In genomic region chr15:66388576-66388975, GRCh38 we compare ENCODE assay signal across 9 cellular contexts. TPM values are rescaled to one million over a fixed set of nuclear protein-coding genes. Genes with fewer than 3 reads are reported as not detected.
A peak's percentile ranks its signal among the peaks of the same experiment; 100 is the strongest.
DNase-seq lines count a peak whose midpoint lies in the region; ATAC-seq and TF ChIP-seq lines count a peak whose summit lies in the region.
"Had no signal": no experiment of that assay in that cellular context is flagged by ENCODE, and none has a peak within 500 bp of the region (broad histone marks: within the 10 kb centered on the region; RNA-seq: fewer than 3 reads in every experiment).

No MANE protein-coding gene starts in this region.

- peaks cover 3% of the 10 kb centered on the region for H3K4me1 ChIP-seq in fibroblast of lung (ENCODE audit: control insufficient read depth, extremely low read depth, insufficient read depth, low read length)
- H3K4me1 ChIP-seq in spleen, result peaks cover 38 to 82% (median 67%) of the 10 kb centered on the region in 6 donors
- H3K4me1 ChIP-seq in adrenal gland (replicated peaks in 1 of 2), result peaks cover 8 to 24% of the 10 kb centered on the region in 2 donors

- H3K9me3 ChIP-seq in SK-N-MC (ENCODE audit: low read depth, low read length), result no peaks in the 10 kb centered on the region
- no peaks in the 10 kb centered on the region for H3K9me3 ChIP-seq in fibroblast of lung (ENCODE audit: control insufficient read depth, insufficient read depth, low read depth, low read length)
- no peaks in the 10 kb centered on the region for H3K9me3 ChIP-seq in spleen
- H3K9me3 ChIP-seq in adrenal gland (replicated peaks in 1 of 3), result no peaks in the 10 kb centered on the region

- peaks cover 58% of the 10 kb centered on the region for H3K4me1 Mint-ChIP-seq in activated CD8-positive, alpha-beta memory T cell treated with anti-CD3 and anti-CD28 coated beads, Interleukin-2, amount 10 ng/mL, durations not matched to agents 7 days and 5 days

- H3K27me3 ChIP-seq in fibroblast of lung (ENCODE audit: control insufficient read depth, insufficient read depth, low read length) (no peaks in the 10 kb centered on the region), spleen (replicated peaks in 1 of 7) (no peaks in the 10 kb centered on the region), adrenal gland (no peaks in the 10 kb centered on the region)

- peaks cover 33% of the 10 kb centered on the region for H3K36me3 Mint-ChIP-seq in activated CD8-positive, alpha-beta memory T cell treated with anti-CD3 and anti-CD28 coated beads, Interleukin-2, amount 10 ng/mL, durations not matched to agents 7 days and 5 days

- CTCF ChIA-PET in activated CD8-positive, alpha-beta memory T cell treated with anti-CD3 and anti-CD28 coated beads, Interleukin-2, amount 10 ng/mL, durations not matched to agents 7 days and 5 days (lab: Charles Lee), result interaction anchor here (0.8 to 7.2 kb wide), 9 partner anchors 13 to 532 kb away, joined by 3 to 119 read pairs (median 12); partner anchors contain the start of genes RPL4, SNAPC5, TIPIN and ZWILCH

- intact Hi-C loops in spleen (cut with DNase I; ENCODE audit: low total_unique reads), result loop anchor here (5.0 kb wide), 1 partner anchor 114 kb away; the partner anchor contains the start of gene RPL4
- intact Hi-C loops in adrenal gland (cut with DNase I), result loop anchor here (5.0 kb wide), 1 partner anchor 109 kb away; the partner anchor contains the start of gene SNAPC5 (in 2 of the 2)

- peak overlapping the region; percentile 97 for H3K4me3 Mint-ChIP-seq in activated CD8-positive, alpha-beta memory T cell treated with anti-CD3 and anti-CD28 coated beads, Interleukin-2, amount 10 ng/mL, durations not matched to agents 7 days and 5 days

- TF ChIP-seq CTCF in fibroblast of lung (conservative IDR thresholded peaks at IDR 0.05 in 1 of 2, IDR thresholded peaks at IDR 0.05 in 1 of 2; ENCODE audit: low read depth in 1 of 2, low read length in 2 of 2) (no peak), spleen (IDR thresholded peaks at IDR 0.05 in 8 of 11, conservative IDR thresholded peaks at IDR 0.05 in 3 of 11) (no peak), adrenal gland (IDR thresholded peaks at IDR 0.05) (no peak)

- WGBS in spleen, 5 donors, result 67 to 83% (median 82%) methylated on average over 4 to 5 of the region's 5 CpGs
- WGBS in adrenal gland, 4 donors, result 83 to 91% (median 85%) methylated on average over 4 to 5 of the region's 5 CpGs

- H3K4me3 ChIP-seq in SK-N-MC, result peak overlapping the region; percentile 96
- H3K4me3 ChIP-seq in fibroblast of lung (replicated peaks in 1 of 4; ENCODE audit: control extremely low read depth in 1 of 4, insufficient read depth in 1 of 4, low read depth in 3 of 4, low read length in 4 of 4), result peak overlapping the region; percentile 69 to 90 (median 73)
- H3K4me3 ChIP-seq in spleen, result peak overlapping the region in 5 of 8 donors; percentile 1 to 97 (median 94)
- H3K4me3 ChIP-seq in adrenal gland, result peak overlapping the region in 1 of 4 donors; percentile 93

- H3K79me2 ChIP-seq in fibroblast of lung (ENCODE audit: control insufficient read depth, insufficient read depth, low read length), result peaks cover 61% of the 10 kb centered on the region

- no peaks in the 10 kb centered on the region for H3K27me3 Mint-ChIP-seq in activated CD8-positive, alpha-beta memory T cell treated with anti-CD3 and anti-CD28 coated beads, Interleukin-2, amount 10 ng/mL, durations not matched to agents 7 days and 5 days

- no peak overlapping the region for H2AFZ ChIP-seq in fibroblast of lung (ENCODE audit: low read length)

- H3K36me3 ChIP-seq in SK-N-MC (ENCODE audit: insufficient read depth, low read length), result no peaks in the 10 kb centered on the region
- H3K36me3 ChIP-seq in fibroblast of lung (ENCODE audit: control insufficient read depth, insufficient read depth, low read length), result no peaks in the 10 kb centered on the region
- no peaks in the 10 kb centered on the region for H3K36me3 ChIP-seq in spleen
- no peaks in the 10 kb centered on the region for H3K36me3 ChIP-seq in adrenal gland (replicated peaks in 1 of 2)

- ATAC-seq in activated CD8-positive, alpha-beta memory T cell treated with anti-CD3 and anti-CD28 coated beads, Interleukin-2, amount 10 ng/mL, durations not matched to agents 7 days and 5 days, result no peak
- ATAC-seq in HG03135 (IDR thresholded peaks at IDR 0.05; ENCODE audit: unreplicated experiment), result no peak

- peak overlapping the region; percentile 94 for H3K4me2 ChIP-seq in fibroblast of lung (ENCODE audit: extremely low read depth, insufficient read depth, low read length)

- no peaks in the 10 kb centered on the region for H3K9me3 Mint-ChIP-seq in activated CD8-positive, alpha-beta memory T cell treated with anti-CD3 and anti-CD28 coated beads, Interleukin-2, amount 10 ng/mL, durations not matched to agents 7 days and 5 days (ENCODE audit: low read depth)

- no peak overlapping the region for H3K27ac ChIP-seq in SK-N-MC
- no peak overlapping the region for H3K27ac ChIP-seq in fibroblast of lung (ENCODE audit: insufficient read depth, low read length)
- H3K27ac ChIP-seq in spleen, result no peak overlapping the region
- no peak overlapping the region for H3K27ac ChIP-seq in adrenal gland

- TF ChIP-seq POLR2A in spleen (IDR thresholded peaks at IDR 0.05) (no peak), adrenal gland (IDR thresholded peaks at IDR 0.05) (no peak)

- peak overlapping the region; percentile 83 for H3K27ac Mint-ChIP-seq in activated CD8-positive, alpha-beta memory T cell treated with anti-CD3 and anti-CD28 coated beads, Interleukin-2, amount 10 ng/mL, durations not matched to agents 7 days and 5 days

- no peak for DNase-seq in activated CD8-positive, alpha-beta memory T cell treated with anti-CD3 and anti-CD28 coated beads, Interleukin-2, amount 10 ng/mL, durations not matched to agents 7 days and 5 days
- no peak for DNase-seq in activated CD8-positive, alpha-beta memory T cell treated with anti-CD3 and anti-CD28 coated beads, Interleukin-2, amount 50 U/mL, for 48 hours
- DNase-seq in SK-N-MC (ENCODE audit: low read depth, low spot score), result no peak
- no peak for DNase-seq in fibroblast of lung (ENCODE audit: low read depth in 2 of 2)
- DNase-seq in spleen, result no peak
- no peak for DNase-seq in A172 (ENCODE audit: low spot score)
- no peak for DNase-seq in adrenal gland
- DNase-seq: NCI-H187 had no signal

- no peaks in the 10 kb centered on the region for H4K20me1 ChIP-seq in fibroblast of lung (ENCODE audit: control insufficient read depth, extremely low read depth, insufficient read depth, low read length)

- H3K9ac ChIP-seq in SK-N-MC (ENCODE audit: insufficient read length), result peak overlapping the region; percentile 85
- no peak overlapping the region for H3K9ac ChIP-seq in fibroblast of lung (ENCODE audit: insufficient read depth, low read length)

RNA-seq across cellular contexts. Expression of gene MAP2K1, which starts 1.9 kb away (rescaled TPM):
- 10 to 100 TPM; 83.3 to 83.5 TPM for total RNA-seq in activated CD8-positive, alpha-beta memory T cell treated with anti-CD3 and anti-CD28 coated beads, Interleukin-2, amount 10 ng/mL, durations not matched to agents 7 days and 5 days
- total RNA-seq in fibroblast of lung, result 26.2 and 32.9 TPM in 2 replicates
- polyA plus RNA-seq in fibroblast of lung, result 37.5 and 40.0 TPM in 2 replicates
- 35.1 and 36.5 TPM in 2 replicates for polyA plus RNA-seq in fibroblast of lung (2012)
- polyA minus RNA-seq in fibroblast of lung (ENCODE audit: low replicate concordance), result 50.5 and 60.3 TPM in 2 replicates
- 10 to 100 TPM; 36.3 to 56.9 (median 47.4) TPM for total RNA-seq in spleen
- 10 to 100 TPM; 20.2 to 34.1 (median 30.1) TPM for polyA plus RNA-seq in spleen
- total RNA-seq in A172 (2014; rRNA removed; shearing (Covaris generic)), result 33.6 and 48.2 TPM in 2 replicates
- 10 to 100 TPM; 39.5 to 60.0 (median 46.9) TPM for total RNA-seq in adrenal gland
- 10 to 100 TPM; 14.0 to 49.3 (median 14.3) TPM for polyA plus RNA-seq in adrenal gland

RNA-seq across cellular contexts. Expression of gene TIPIN, which starts 32.1 kb away (rescaled TPM):
- total RNA-seq in activated CD8-positive, alpha-beta memory T cell treated with anti-CD3 and anti-CD28 coated beads, Interleukin-2, amount 10 ng/mL, durations not matched to agents 7 days and 5 days, result 10 to 100 TPM; 34.3 to 40.2 TPM
- total RNA-seq in fibroblast of lung (14.5 and 16.7 TPM in 2 replicates), spleen (1 to 10 TPM; 5.2 to 9.4 (median 7.7) TPM), adrenal gland (1 to 10 TPM; 1.3 to 8.5 (median 6.5) TPM)
- polyA plus RNA-seq in fibroblast of lung (12.6 and 17.8 TPM in 2 replicates), spleen (1 to 10 TPM; 2.7 to 4.9 (median 4.8) TPM), adrenal gland (10 to 100 TPM in 1 of 3 donors, 1 to 10 TPM in 2; 3.4 to 12.0 (median 4.9) TPM)
- polyA plus RNA-seq in fibroblast of lung (2012), result 10.3 and 13.6 TPM in 2 replicates
- 3.1 and 4.8 TPM in 2 replicates for polyA minus RNA-seq in fibroblast of lung (ENCODE audit: low replicate concordance)
- 18.6 and 34.0 TPM in 2 replicates for total RNA-seq in A172 (2014; rRNA removed; shearing (Covaris generic))
